33 cellular contexts compared by ENCODE assay signal in the genomic region with DNA sequence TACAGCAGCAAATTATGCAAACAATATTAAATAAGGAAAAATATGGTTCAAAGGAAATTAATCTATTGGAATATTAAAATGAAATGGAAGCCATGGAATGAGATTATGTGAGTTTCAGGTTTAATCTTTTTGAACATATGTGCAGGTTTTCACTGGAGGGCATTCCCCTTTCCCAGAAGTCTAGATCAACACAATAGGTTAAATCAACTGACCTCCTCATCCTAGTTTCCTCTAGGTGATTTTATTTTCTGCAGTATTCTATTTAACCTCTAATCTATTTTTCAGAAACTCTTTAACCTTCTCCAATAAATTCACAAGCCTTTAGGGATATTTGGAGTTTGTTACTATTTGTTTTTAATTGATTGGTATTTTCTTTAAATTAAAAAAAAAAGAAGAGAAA.
"Had no signal": no experiment of that assay in that cellular context is flagged by ENCODE, and none has a peak within 500 bp of the region (broad histone marks: within the 10 kb centered on the region; RNA-seq: fewer than 3 reads in every experiment).

No MANE protein-coding gene starts in this region.

- H3K27ac Mint-ChIP-seq: activated B cell treated with CpG ODN at 0.5 μM for 24 hours; activated CD8-positive, alpha-beta T cell treated with anti-CD3 and anti-CD28 coated beads for 36 hours; activated naive CD4-positive, alpha-beta T cell treated with anti-CD3 and anti-CD28 coated beads, Interleukin-2, amount 10 ng/mL, durations not matched to agents 7 days and 5 days; activated naive CD4-positive, alpha-beta T cell treated with anti-CD3 and anti-CD28 coated beads, Interleukin-2, amount 50 U/mL, for 72 hours; activated naive CD8-positive, alpha-beta T cell treated with anti-CD3 and anti-CD28 coated beads, Interleukin-2, amount 10 ng/mL, durations not matched to agents 7 days and 5 days; activated T-helper 1 cell treated with anti-CD3 and anti-CD28 coated beads, Interleukin-12 subunit alpha, Interleukin-12 subunit beta, Interleukin-2, Interleukin-4 antibody, amounts not matched to agents 30 ng/mL and 10 ng/mL and 1 ng/mL, durations not matched to agents 14 hours and 24 hours and 36 hours; activated T-helper 2 cell treated with anti-CD3 and anti-CD28 coated beads, Interferon-gamma antibody, Interleukin-2, Interleukin-4, amounts not matched to agents 10 μg/mL and 5 μg/mL and 100 μg/mL, durations not matched to agents 14 hours and 24 hours and 36 hours; brain; T-helper 17 cell; T-helper 2 cell treated with Interferon-gamma antibody and Interleukin-4, amounts not matched to agents 5 μg/mL and 100 μg/mL, for 36 hours had no signal

- H2AFZ ChIP-seq: hepatocyte had no signal

- H3K4me1 ChIP-seq: ascending aorta, breast epithelium, colonic mucosa, gastroesophageal sphincter, heart right ventricle had no signal

- FAIRE-seq: endometrium had no signal

- H3K27me3 Mint-ChIP-seq: activated B cell treated with CpG ODN at 0.5 μM for 24 hours; activated CD8-positive, alpha-beta T cell treated with anti-CD3 and anti-CD28 coated beads for 36 hours; activated naive CD4-positive, alpha-beta T cell treated with anti-CD3 and anti-CD28 coated beads, Interleukin-2, amount 10 ng/mL, durations not matched to agents 7 days and 5 days; activated naive CD8-positive, alpha-beta T cell treated with anti-CD3 and anti-CD28 coated beads, Interleukin-2, amount 10 ng/mL, durations not matched to agents 7 days and 5 days; T-helper 17 cell had no signal

- H3K27ac ChIP-seq: ascending aorta, breast epithelium, cardiac muscle cell, colonic mucosa, gastroesophageal sphincter, heart right ventricle, hepatocyte, WERI-Rb-1 had no signal

- H3K4me3 ChIP-seq: ascending aorta, breast epithelium, cardiac muscle cell, colonic mucosa, gastroesophageal sphincter, heart right ventricle, hepatocyte had no signal

- H3K4me2 ChIP-seq: hepatocyte had no signal

- H3K36me3 ChIP-seq: ascending aorta, breast epithelium, cardiac muscle cell, colonic mucosa, gastroesophageal sphincter, heart right ventricle, WERI-Rb-1 had no signal

- H3K4me3 Mint-ChIP-seq: activated B cell treated with CpG ODN at 0.5 μM for 24 hours; activated CD8-positive, alpha-beta T cell treated with anti-CD3 and anti-CD28 coated beads for 36 hours; activated naive CD4-positive, alpha-beta T cell treated with anti-CD3 and anti-CD28 coated beads, Interleukin-2, amount 10 ng/mL, durations not matched to agents 7 days and 5 days; activated naive CD8-positive, alpha-beta T cell treated with anti-CD3 and anti-CD28 coated beads, Interleukin-2, amount 10 ng/mL, durations not matched to agents 7 days and 5 days; activated T-helper 1 cell treated with anti-CD3 and anti-CD28 coated beads, Interleukin-12 subunit alpha, Interleukin-12 subunit beta, Interleukin-2, Interleukin-4 antibody, amounts not matched to agents 30 ng/mL and 10 ng/mL and 1 ng/mL, durations not matched to agents 14 hours and 24 hours and 36 hours; brain; T-helper 17 cell; T-helper 2 cell treated with Interferon-gamma antibody and Interleukin-4, amounts not matched to agents 5 μg/mL and 100 μg/mL, for 36 hours had no signal

- H3K9me3 ChIP-seq: ascending aorta, breast epithelium, colonic mucosa, gastroesophageal sphincter had no signal

- H3K4me1 Mint-ChIP-seq: activated B cell treated with CpG ODN at 0.5 μM for 24 hours; activated naive CD4-positive, alpha-beta T cell treated with anti-CD3 and anti-CD28 coated beads, Interleukin-2, amount 10 ng/mL, durations not matched to agents 7 days and 5 days; activated naive CD8-positive, alpha-beta T cell treated with anti-CD3 and anti-CD28 coated beads, Interleukin-2, amount 10 ng/mL, durations not matched to agents 7 days and 5 days; brain; T-helper 17 cell had no signal

- H3K79me2 ChIP-seq: hepatocyte had no signal

- H3K9me3 Mint-ChIP-seq: activated naive CD4-positive, alpha-beta T cell treated with anti-CD3 and anti-CD28 coated beads, Interleukin-2, amount 50 U/mL, for 72 hours; activated naive CD8-positive, alpha-beta T cell treated with anti-CD3 and anti-CD28 coated beads, Interleukin-2, amount 10 ng/mL, durations not matched to agents 7 days and 5 days; activated T-helper 1 cell treated with anti-CD3 and anti-CD28 coated beads, Interleukin-12 subunit alpha, Interleukin-12 subunit beta, Interleukin-2, Interleukin-4 antibody, amounts not matched to agents 30 ng/mL and 10 ng/mL and 1 ng/mL, durations not matched to agents 14 hours and 24 hours and 36 hours; brain; T-helper 2 cell treated with Interferon-gamma antibody and Interleukin-4, amounts not matched to agents 5 μg/mL and 100 μg/mL, for 36 hours had no signal

- DNase-seq: activated B cell treated with CpG ODN at 0.5 μM for 24 hours; activated CD4-positive, alpha-beta T cell treated with anti-CD3 and anti-CD28 coated beads for 48 hours; activated CD4-positive, alpha-beta T cell treated with anti-CD3 and anti-CD28 coated beads, Interleukin-2, amount 50 U/mL, for 1 hour; activated CD4-positive, alpha-beta T cell treated with anti-CD3 and anti-CD28 coated beads, Interleukin-2, amount 50 U/mL, for 48 hours; activated CD8-positive, alpha-beta memory T cell treated with anti-CD3 and anti-CD28 coated beads for 24 hours; activated CD8-positive, alpha-beta T cell treated with anti-CD3 and anti-CD28 coated beads for 36 hours; activated effector memory CD4-positive, alpha-beta T cell treated with anti-CD3 and anti-CD28 coated beads, Interleukin-2, amount 50 U/mL, for 16 hours; activated naive CD4-positive, alpha-beta T cell treated with anti-CD3 and anti-CD28 coated beads, Interleukin-2, amount 10 ng/mL, durations not matched to agents 7 days and 5 days; activated naive CD8-positive, alpha-beta T cell treated with anti-CD3 and anti-CD28 coated beads, Interleukin-2, amount 10 ng/mL, durations not matched to agents 7 days and 5 days; activated T-cell treated with anti-CD3 and anti-CD28 coated beads, Interleukin-2, amount 50 U/mL, for 1 hour; activated T-cell treated with anti-CD3 and anti-CD28 coated beads, Interleukin-2, amount 50 U/mL, for 48 hours; central memory CD4-positive, alpha-beta T cell; cerebellar nuclear complex; colonic mucosa; effector CD8-positive, alpha-beta T cell; foreskin melanocyte; heart right ventricle; T-helper 17 cell; T1000; WERI-Rb-1 had no signal

- ATAC-seq: activated CD4-positive, CD25-positive, alpha-beta regulatory T cell treated with anti-CD3 and anti-CD28 coated beads, Interleukin-2, amount 50 U/mL, for 24 hours; activated CD8-positive, alpha-beta T cell treated with anti-CD3 and anti-CD28 coated beads for 36 hours; activated naive CD4-positive, alpha-beta T cell treated with anti-CD3 and anti-CD28 coated beads, Interleukin-2, amount 50 U/mL, for 72 hours; esophagus mucosa; gastroesophageal sphincter; heart right ventricle; T-helper 17 cell had no signal

- H3K36me3 Mint-ChIP-seq: activated naive CD4-positive, alpha-beta T cell treated with anti-CD3 and anti-CD28 coated beads, Interleukin-2, amount 10 ng/mL, durations not matched to agents 7 days and 5 days; activated naive CD8-positive, alpha-beta T cell treated with anti-CD3 and anti-CD28 coated beads, Interleukin-2, amount 10 ng/mL, durations not matched to agents 7 days and 5 days; brain had no signal

- H3K27me3 ChIP-seq: ascending aorta, breast epithelium, cardiac muscle cell, colonic mucosa, gastroesophageal sphincter, heart right ventricle, hepatocyte had no signal
